ENCODE assay signal across 8 cellular contexts in genomic region chr1:214123061-214123784, GRCh38.
DNase-seq lines count a peak whose midpoint lies in the region; ATAC-seq, FAIRE-seq and TF ChIP-seq lines count a peak whose summit lies in the region.

No MANE protein-coding gene starts in this region.

- H3K4me2 ChIP-seq in GM23338: no peak overlapping the region

- TF ChIP-seq POLR2A in NB4 (IDR thresholded peaks at IDR 0.05; ENCODE audit: extremely low read depth, insufficient read length): no peak

- no peaks in the 10 kb centered on the region for H3K36me3 Mint-ChIP-seq in GM23338 (ENCODE audit: low read depth)
- H3K36me3 Mint-ChIP-seq in natural killer cell treated with Interleukin-12 subunit alpha and Interleukin-12 subunit beta and Interleukin-15 and Interleukin-18, amount 100 ng/mL, for 72 hours: no peaks in the 10 kb centered on the region

- no peak overlapping the region for H3K4me3 Mint-ChIP-seq in GM23338
- no peak overlapping the region for H3K4me3 Mint-ChIP-seq in natural killer cell treated with Interleukin-12 subunit alpha and Interleukin-12 subunit beta and Interleukin-15 and Interleukin-18, amount 100 ng/mL, for 72 hours

- H3K4me1 Mint-ChIP-seq in GM23338: peaks cover 22% of the 10 kb centered on the region
- H3K4me1 Mint-ChIP-seq in natural killer cell treated with Interleukin-12 subunit alpha and Interleukin-12 subunit beta and Interleukin-15 and Interleukin-18, amount 100 ng/mL, for 72 hours (ENCODE audit: low read depth in 2 of 2): no peaks in the 10 kb centered on the region

- no peaks in the 10 kb centered on the region for H3F3A ChIP-seq in GM23338 (replicated peaks; ENCODE audit: low read depth)

- no peaks in the 10 kb centered on the region for H4K20me1 ChIP-seq in GM23338 (replicated peaks; ENCODE audit: insufficient read depth)

- H3K36me3 ChIP-seq in GM23338 (ENCODE audit: insufficient read depth): no peaks in the 10 kb centered on the region

- H3K79me2 ChIP-seq in GM23338 (replicated peaks; ENCODE audit: insufficient read depth): no peaks in the 10 kb centered on the region

- H3K4me3 ChIP-seq in GM23338 (no peak overlapping the region), NB4 (ENCODE audit: low read depth, low read length) (no peak overlapping the region)

- no peaks in the 10 kb centered on the region for H3K27me3 ChIP-seq in GM23338 (ENCODE audit: insufficient read depth)

- H3K4me1 ChIP-seq in GM23338 (ENCODE audit: insufficient read depth): no peaks in the 10 kb centered on the region; the same call in 1 of the 2 replicates

- peak overlapping the region; percentile 45; the same call in 1 of the 2 replicates for H3K27ac Mint-ChIP-seq in GM23338
- no peak overlapping the region for H3K27ac Mint-ChIP-seq in natural killer cell treated with Interleukin-12 subunit alpha and Interleukin-12 subunit beta and Interleukin-15 and Interleukin-18, amount 100 ng/mL, for 72 hours

- no peak overlapping the region for H3K27ac ChIP-seq in GM23338 (ENCODE audit: low read depth)

- DNase-seq in GM04504 (ENCODE audit: low read depth) (peak; percentile 14), GM23338 (ENCODE audit: low spot score) (peak; percentile 93), NB4 (ENCODE audit: low read depth) (peak; percentile 49), SHP77 (lab: John Stamatoyannopoulos, UW) (peak; percentile 63 to 75), medulla oblongata (ENCODE audit: extremely low spot score) (peak; percentile 86), activated gamma-delta T cell treated with Interleukin-2 at 50 U/mL for 16 hours (no peak)
- no peak for DNase-seq in natural killer cell treated with Interleukin-12 subunit alpha and Interleukin-12 subunit beta and Interleukin-15 and Interleukin-18, amount 100 ng/mL, for 72 hours (ENCODE audit: low spot score)

- H3K9me2 ChIP-seq in GM23338 (ENCODE audit: insufficient read depth): 0 out of 2 replicates have a peak, but pooled peaks cover 3% of the 10 kb centered on the region

- TF ChIP-seq CTCF in GM23338 (conservative IDR thresholded peaks at IDR 0.05; ENCODE audit: low read depth in 2 of 2) (peak; percentile 71 to 92), NB4 (IDR thresholded peaks at IDR 0.05; ENCODE audit: low read depth, low read length) (peak; percentile 36)

- ATAC-seq in GM23338: peak; percentile 99
- no peak for ATAC-seq in natural killer cell treated with Interleukin-12 subunit alpha and Interleukin-12 subunit beta and Interleukin-15 and Interleukin-18, amount 100 ng/mL, for 72 hours

- H3K9me3 Mint-ChIP-seq in GM23338: peaks cover 4% of the 10 kb centered on the region
- H3K9me3 Mint-ChIP-seq in natural killer cell treated with Interleukin-12 subunit alpha and Interleukin-12 subunit beta and Interleukin-15 and Interleukin-18, amount 100 ng/mL, for 72 hours: peaks cover 4% of the 10 kb centered on the region

- no peak overlapping the region for H2AFZ ChIP-seq in GM23338

- peak; percentile 86 for FAIRE-seq in endometrium (lab: Jason Lieb, UNC)

- H3K27me3 Mint-ChIP-seq in GM23338 (ENCODE audit: insufficient read depth, low read depth, poor library complexity): peaks cover 2% of the 10 kb centered on the region
- H3K27me3 Mint-ChIP-seq in natural killer cell treated with Interleukin-12 subunit alpha and Interleukin-12 subunit beta and Interleukin-15 and Interleukin-18, amount 100 ng/mL, for 72 hours: peaks cover 14 to 28% of the 10 kb centered on the region in 2 donors

TF ChIP-seq in GM23338, 12 proteins besides CTCF, POLR2A, EP300 and RAD21:
- TF ChIP-seq POLR2AphosphoS5 (IDR thresholded peaks at IDR 0.05; ENCODE audit: low read depth) (no peak), CREB1 (CRISPR knock-in tag; IDR thresholded peaks at IDR 0.05; ENCODE audit: low read depth) (no peak), ETS1 (IDR thresholded peaks at IDR 0.05) (no peak), STAT1 (IDR thresholded peaks at IDR 0.05; ENCODE audit: unreplicated experiment) (no peak)

Comparison
In these comparisons a context has a peak if more than half of its experiments do, and no peak if none do; other contexts are left out.
1. DNase-seq: peak in GM04504 (single experiment), GM23338 (single experiment), NB4 (single experiment), SHP77 (2 of 2) and medulla oblongata (single experiment); none in activated gamma-delta T cell treated with Interleukin-2 at 50 U/mL for 16 hours (single experiment) and natural killer cell treated with Interleukin-12 subunit alpha and Interleukin-12 subunit beta and Interleukin-15 and Interleukin-18, amount 100 ng/mL, for 72 hours (single experiment).